In genomic region chr3:127820871-127821853, GRCh38 we compare ENCODE assay signal across 9 cellular contexts. TPM values are rescaled to one million over a fixed set of nuclear protein-coding genes. Genes with fewer than 3 reads are reported as not detected.
DNase-seq lines count a peak whose midpoint lies in the region; ATAC-seq, FAIRE-seq and TF ChIP-seq lines count a peak whose summit lies in the region.
"Had no signal": no experiment of that assay in that cellular context is flagged by ENCODE, and none has a peak within 500 bp of the region (broad histone marks: within the 10 kb centered on the region; RNA-seq: fewer than 3 reads in every experiment).

No MANE protein-coding gene starts in this region.

- no peaks in the 10 kb centered on the region for H3K9me3 ChIP-seq in A549
- no peaks in the 10 kb centered on the region for H3K9me3 ChIP-seq in SU-DHL-6 (ENCODE audit: insufficient read depth, low read length)
- H3K9me3 ChIP-seq in heart right ventricle, result no peaks in the 10 kb centered on the region
- H3K9me3 ChIP-seq in neural progenitor cell (ENCODE audit: low read depth), result no peaks in the 10 kb centered on the region

- peaks cover 8% of the 10 kb centered on the region for H3F3A ChIP-seq in SU-DHL-6 (ENCODE audit: insufficient read depth)
- no peaks in the 10 kb centered on the region for H3F3A ChIP-seq in neural progenitor cell (ENCODE audit: low read depth)

- H3K27me3 ChIP-seq in SU-DHL-6 (ENCODE audit: low read length) (no peaks in the 10 kb centered on the region), heart right ventricle (no peaks in the 10 kb centered on the region), neural progenitor cell (peaks cover 64% of the 10 kb centered on the region)

- H3K4me2 ChIP-seq in A549 (peak overlapping the region; percentile 85), SU-DHL-6 (ENCODE audit: low read depth, low read length, poor library complexity, severe bottlenecking) (peak overlapping the region; percentile 85), neural progenitor cell (no peak overlapping the region)

- H4K20me1 ChIP-seq in SU-DHL-6 (ENCODE audit: low read depth, low read length), result no peaks in the 10 kb centered on the region
- H4K20me1 ChIP-seq in neural progenitor cell (ENCODE audit: low read depth), result no peaks in the 10 kb centered on the region

- H3K36me3 ChIP-seq in SU-DHL-6 (ENCODE audit: low read length) (no peaks in the 10 kb centered on the region), heart right ventricle (peaks cover 0 to 41% (median 4%) of the 10 kb centered on the region in 9 donors), neural progenitor cell (no peaks in the 10 kb centered on the region)

- CTCF ChIA-PET in A549 (lab: Yijun Ruan, JAX), result interaction anchor here (1.0 to 2.1 kb wide), 6 partner anchors 12 to 166 kb away, joined by 3 to 7 read pairs (median 4); no protein-coding TSS in a partner anchor

- H3K9ac ChIP-seq in SU-DHL-6 (ENCODE audit: low read length) (peak overlapping the region; percentile 61; the same call in 1 of the 2 replicates), neural progenitor cell (no peak overlapping the region)

- TF ChIP-seq POLR2A in A549 (IDR thresholded peaks at IDR 0.05; ENCODE audit: low read length), result no peak

- peak overlapping the region; percentile 93 for H3K27ac Mint-ChIP-seq in stimulated activated memory B cell treated with anti-CD40 and anti-IgM and Interleukin-4, amounts not matched to agents 10 μg/mL and 1 μg/mL and 100 μg/mL, for 72 hours
- H3K27ac Mint-ChIP-seq in neural progenitor cell, result no peak overlapping the region
- H3K27ac Mint-ChIP-seq: activated naive CD4-positive, alpha-beta T cell treated with anti-CD3 and anti-CD28 coated beads, Interleukin-2, amount 50 U/mL, for 24 hours had no signal

- peak overlapping the region; percentile 76 to 95 for H3K27ac ChIP-seq in A549
- H3K27ac ChIP-seq in SU-DHL-6 (ENCODE audit: low read depth, low read length), result 0 out of 2 replicates have a peak overlapping the region, but pooled peaks have one; percentile 30
- peak overlapping the region; percentile 74 to 98 (median 95) for H3K27ac ChIP-seq in heart right ventricle
- H3K27ac ChIP-seq in neural progenitor cell, result no peak overlapping the region

- peak overlapping the region; percentile 92 for H3K4me3 Mint-ChIP-seq in stimulated activated memory B cell treated with anti-CD40 and anti-IgM and Interleukin-4, amounts not matched to agents 10 μg/mL and 1 μg/mL and 100 μg/mL, for 72 hours
- H3K4me3 Mint-ChIP-seq in neural progenitor cell, result no peak overlapping the region

- H3K27me3 Mint-ChIP-seq in stimulated activated memory B cell treated with anti-CD40 and anti-IgM and Interleukin-4, amounts not matched to agents 10 μg/mL and 1 μg/mL and 100 μg/mL, for 72 hours, result no peaks in the 10 kb centered on the region
- peaks cover 41% of the 10 kb centered on the region for H3K27me3 Mint-ChIP-seq in neural progenitor cell (ENCODE audit: insufficient read depth, low read depth)

- no peak overlapping the region for H2AFZ ChIP-seq in SU-DHL-6 (ENCODE audit: low read depth, low read length, severe bottlenecking)
- H2AFZ ChIP-seq in neural progenitor cell (replicated peaks), result no peak overlapping the region

- TF ChIP-seq CTCF in A549 (IDR thresholded peaks at IDR 0.05), result no peak
- no peak for TF ChIP-seq CTCF in SU-DHL-6 (IDR thresholded peaks at IDR 0.05; ENCODE audit: insufficient read depth, low read length, poor library complexity, severe bottlenecking)
- no peak for TF ChIP-seq CTCF in heart right ventricle (IDR thresholded peaks at IDR 0.05)
- no peak for TF ChIP-seq CTCF in neural progenitor cell (IDR thresholded peaks at IDR 0.05)

- no peak for ATAC-seq in A549
- ATAC-seq in GM18868 (IDR thresholded peaks at IDR 0.05; ENCODE audit: unreplicated experiment), result peak; percentile 33
- peak in 2 of 8 donors; percentile 31 to 39 for ATAC-seq in heart right ventricle
- peak; percentile 50 for ATAC-seq in stimulated activated memory B cell treated with anti-CD40 and anti-IgM and Interleukin-4, amounts not matched to agents 10 μg/mL and 1 μg/mL and 100 μg/mL, for 72 hours

- FAIRE-seq in A549 (lab: Jason Lieb, UNC), result no peak

- H3K4me3 ChIP-seq in A549, result peak overlapping the region; percentile 76
- H3K4me3 ChIP-seq in SU-DHL-6 (ENCODE audit: insufficient read depth, low read length, poor library complexity, severe bottlenecking), result no peak overlapping the region
- peak overlapping the region; percentile 32 to 92 (median 84) for H3K4me3 ChIP-seq in heart right ventricle
- H3K4me3 ChIP-seq in neural progenitor cell, result no peak overlapping the region

- H3K4me1 ChIP-seq in A549 (peaks cover 59% of the 10 kb centered on the region), heart right ventricle (peaks cover 16 to 65% (median 49%) of the 10 kb centered on the region in 9 donors), neural progenitor cell (no peaks in the 10 kb centered on the region)

- no peak for TF ChIP-seq RAD21 in A549 (conservative IDR thresholded peaks at IDR 0.05 in 1 of 2, IDR thresholded peaks at IDR 0.05 in 1 of 2)

- TF ChIP-seq EP300 in A549 (IDR thresholded peaks at IDR 0.05), result no peak

- intact Hi-C loops in heart right ventricle (cut with DNase I), result loop anchor here in 8 of 10 donors (2.0 to 10.0 kb wide), 8 partner anchors 34 to 226 kb away; partner anchors contain the start of genes MCM2 (in 1 of the 8) and TPRA1 (in 1 of the 8)

- H3K4me1 Mint-ChIP-seq in stimulated activated memory B cell treated with anti-CD40 and anti-IgM and Interleukin-4, amounts not matched to agents 10 μg/mL and 1 μg/mL and 100 μg/mL, for 72 hours, result peaks cover 40% of the 10 kb centered on the region
- H3K4me1 Mint-ChIP-seq in neural progenitor cell, result peaks cover 14% of the 10 kb centered on the region

- DNase-seq in A549 (ENCODE audit: low read depth in 1 of 2, low spot score in 1 of 2) (no peak), heart right ventricle (no peak), SKM-1 treated with dmso at 0.1 percent for 144 hours (lab: John Stamatoyannopoulos, UW; ENCODE audit: unreplicated experiment) (no peak), neural progenitor cell (ENCODE audit: low spot score) (no peak), KG1 (lab: John Stamatoyannopoulos, UW) (no peak)

- peaks cover 34% of the 10 kb centered on the region for H3K36me3 Mint-ChIP-seq in stimulated activated memory B cell treated with anti-CD40 and anti-IgM and Interleukin-4, amounts not matched to agents 10 μg/mL and 1 μg/mL and 100 μg/mL, for 72 hours
- peaks cover 3% of the 10 kb centered on the region for H3K36me3 Mint-ChIP-seq in neural progenitor cell
- H3K36me3 Mint-ChIP-seq: activated naive CD4-positive, alpha-beta T cell treated with anti-CD3 and anti-CD28 coated beads, Interleukin-2, amount 50 U/mL, for 24 hours had no signal

- no peaks in the 10 kb centered on the region for H3K79me2 ChIP-seq in SU-DHL-6 (ENCODE audit: insufficient read depth, low read length)
- no peaks in the 10 kb centered on the region for H3K79me2 ChIP-seq in neural progenitor cell (ENCODE audit: low read depth)

- no peaks in the 10 kb centered on the region for H3K9me2 ChIP-seq in SU-DHL-6 (replicated peaks; ENCODE audit: insufficient read depth, low read length)

- 40% methylated on average over 11 of the region's 11 CpGs for WGBS in A549 (ENCODE audit: missing lambda C conversion rate)
- WGBS in heart right ventricle, 2 donors, result 42 to 56% methylated on average over 11 of the region's 11 CpGs

- POLR2A ChIA-PET in A549 (lab: Yijun Ruan, JAX), result no interaction called here

- no peaks in the 10 kb centered on the region for H3K9me3 Mint-ChIP-seq in stimulated activated memory B cell treated with anti-CD40 and anti-IgM and Interleukin-4, amounts not matched to agents 10 μg/mL and 1 μg/mL and 100 μg/mL, for 72 hours
- H3K9me3 Mint-ChIP-seq in neural progenitor cell, result no peaks in the 10 kb centered on the region
- H3K9me3 Mint-ChIP-seq: activated naive CD4-positive, alpha-beta T cell treated with anti-CD3 and anti-CD28 coated beads, Interleukin-2, amount 50 U/mL, for 24 hours had no signal

TF ChIP-seq in A549, 52 proteins besides CTCF, POLR2A, EP300 and RAD21:
- TF ChIP-seq ZC3H11A (IDR thresholded peaks at IDR 0.05) (no peak), NPAS2 (CRISPR knock-in tag; IDR thresholded peaks at IDR 0.05; ENCODE audit: borderline replicate concordance) (no peak), CEBPB (IDR thresholded peaks at IDR 0.05) (no peak)

RNA-seq across cellular contexts. Expression of gene MGLL, which starts 1.2 kb away (rescaled TPM):
- polyA plus RNA-seq in A549 (2011; rRNA removed) (38.5 and 40.2 TPM in 2 replicates), A549 (2017; fragmentation: RNase III; extraction: RNeasy Plus Mini Kit Qiagen cat#74134 plus additional on column Dnase treatment) (32.6 to 41.5 TPM (median 34.5 TPM) in 3 replicates), heart right ventricle (10 to 100 TPM; 35.7 to 61.5 TPM)
- 22.0 and 29.9 TPM in 2 replicates for polyA plus RNA-seq in A549 (2012; cell fraction: cytosol; rRNA removed)
- polyA plus RNA-seq in A549 (2012; cell fraction: nucleus; rRNA removed), result 21.1 and 25.0 TPM in 2 replicates
- polyA minus RNA-seq in A549 (2011; rRNA and poly(A)+ RNA removed), result 41.6 and 58.3 TPM in 2 replicates
- total RNA-seq in heart right ventricle (100 to 1,000 TPM in 1 of 10 donors, 10 to 100 TPM in 9; 52.0 to 103 (median 69.7) TPM), neural progenitor cell (ENCODE audit: low replicate concordance) (0.12 and 0.15 TPM in 2 replicates)

Comparison
In these comparisons a context has a peak if more than half of its experiments do, and no peak if none do; other contexts are left out.
1. ATAC-seq: peak in GM18868 (single experiment) and stimulated activated memory B cell treated with anti-CD40 and anti-IgM and Interleukin-4, amounts not matched to agents 10 μg/mL and 1 μg/mL and 100 μg/mL, for 72 hours (single experiment); none in A549 (0 of 2).
2. H3K4me3 ChIP-seq: peak in A549 (single experiment) and heart right ventricle (10 of 10); none in SU-DHL-6 (single experiment) and neural progenitor cell (single experiment).
3. RNA of gene MGLL, which starts 1.2 kb away (total RNA-seq): 52.0 to 103 TPM in heart right ventricle; 0.12 to 0.15 TPM in neural progenitor cell; every median in the first group is over 10 times any median in the second.